ENCODE assay signal across 1 cellular context in the genomic region with DNA sequence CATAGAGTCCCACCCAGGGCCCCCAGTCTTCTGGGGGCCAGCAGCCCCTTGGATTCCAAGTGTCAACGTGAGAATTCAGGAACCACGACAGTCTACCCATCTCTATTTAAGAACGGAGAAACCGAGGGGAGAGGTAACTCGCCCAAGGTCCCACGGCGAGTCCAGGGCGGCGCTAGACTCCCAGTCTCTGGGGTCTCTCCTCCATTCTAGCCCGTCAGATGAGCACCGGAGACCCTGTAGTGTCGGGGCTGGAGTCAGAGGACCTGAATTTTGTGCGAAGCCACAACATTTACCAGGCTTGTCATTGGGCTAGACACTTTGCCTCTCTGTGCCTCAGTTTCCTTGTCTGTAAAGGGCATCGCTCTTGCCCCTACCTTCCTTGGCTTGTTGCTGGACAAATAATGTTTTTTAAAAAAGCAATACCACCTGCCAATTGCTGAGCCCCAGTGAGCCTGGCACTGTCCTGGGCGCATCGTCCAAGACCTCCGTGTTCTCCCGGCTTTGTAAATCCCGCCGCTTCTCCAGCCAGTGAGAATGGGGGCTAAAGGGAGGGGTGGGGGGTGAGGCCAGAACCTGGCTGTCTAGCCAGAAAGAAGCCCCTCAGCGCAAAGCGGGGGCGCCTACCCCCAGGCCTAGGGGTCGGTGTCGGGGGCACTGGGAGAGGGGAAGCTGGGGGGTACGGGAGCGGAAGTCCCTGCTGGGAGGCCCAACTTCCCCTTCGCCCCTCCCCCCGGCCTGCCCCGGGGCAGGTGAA.
TF ChIP-seq lines count a peak whose summit lies in the region.

No MANE protein-coding gene starts in this region.

TF ChIP-seq in GM23338, 12 proteins besides CTCF, POLR2A, EP300 and RAD21:
- TF ChIP-seq EZH2 (IDR thresholded peaks at IDR 0.05; ENCODE audit: low read depth, unreplicated experiment), result no peak
- TF ChIP-seq, protein P1, sequence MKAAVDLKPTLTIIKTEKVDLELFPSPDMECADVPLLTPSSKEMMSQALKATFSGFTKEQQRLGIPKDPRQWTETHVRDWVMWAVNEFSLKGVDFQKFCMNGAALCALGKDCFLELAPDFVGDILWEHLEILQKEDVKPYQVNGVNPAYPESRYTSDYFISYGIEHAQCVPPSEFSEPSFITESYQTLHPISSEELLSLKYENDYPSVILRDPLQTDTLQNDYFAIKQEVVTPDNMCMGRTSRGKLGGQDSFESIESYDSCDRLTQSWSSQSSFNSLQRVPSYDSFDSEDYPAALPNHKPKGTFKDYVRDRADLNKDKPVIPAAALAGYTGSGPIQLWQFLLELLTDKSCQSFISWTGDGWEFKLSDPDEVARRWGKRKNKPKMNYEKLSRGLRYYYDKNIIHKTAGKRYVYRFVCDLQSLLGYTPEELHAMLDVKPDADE (IDR thresholded peaks at IDR 0.05), result peak; percentile 65; the same call in 1 of the 2 replicates
TF ChIP-seq in GM23338: peak in this region for 1.
